In the genomic region with DNA sequence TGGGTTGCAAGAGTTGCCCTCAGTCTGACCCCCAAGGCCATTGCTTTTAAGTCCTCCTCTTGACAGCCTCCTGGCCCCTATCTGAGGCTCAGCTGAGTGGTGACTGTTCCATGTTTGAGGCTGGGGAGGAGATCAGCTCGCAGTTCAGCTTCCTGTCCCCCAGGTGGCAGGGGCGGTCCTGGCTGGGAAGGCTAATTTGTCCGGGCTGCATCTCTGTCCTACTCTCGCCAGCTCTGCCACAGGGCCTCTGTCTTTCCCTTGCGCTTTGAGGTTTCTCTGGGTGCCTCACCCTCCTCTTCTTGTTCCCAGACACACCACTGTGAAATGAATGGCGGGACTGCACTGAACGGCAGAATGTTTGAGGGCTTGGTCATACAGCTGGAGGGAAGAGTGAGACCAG, we compare ENCODE assay signal across 9 cellular contexts.
A peak's percentile ranks its signal among the peaks of the same experiment; 100 is the strongest.
DNase-seq lines count a peak whose midpoint lies in the region; ATAC-seq, FAIRE-seq and TF ChIP-seq lines count a peak whose summit lies in the region.
"Had no signal": no experiment of that assay in that cellular context is flagged by ENCODE, and none has a peak within 500 bp of the region (broad histone marks: within the 10 kb centered on the region; RNA-seq: fewer than 3 reads in every experiment).

No MANE protein-coding gene starts in this region.

- CTCF ChIA-PET in PC-3 (lab: Charles Lee) (no interaction called here), T-cell (lab: Charles Lee) (interaction anchor here in 1 of 2 donors (0.6 kb wide), 1 partner anchor 155 kb away, joined by 3 read pairs; no protein-coding TSS in a partner anchor)

- H3K36me3 ChIP-seq in PC-3 (ENCODE audit: low read depth, low read length) (no peaks in the 10 kb centered on the region), thoracic aorta (no peaks in the 10 kb centered on the region), kidney (ENCODE audit: control insufficient read depth in 1 of 2, insufficient read depth in 2 of 2, low read length in 2 of 2) (no peaks in the 10 kb centered on the region)

- intact Hi-C loops in PC-3 (cut with micrococcal nuclease), result loop anchor here (5.0 kb wide), 1 partner anchor 598 kb away; no protein-coding TSS in a partner anchor
- intact Hi-C loops in kidney (cut with DNase I), result no loop called here

- no peaks in the 10 kb centered on the region for H3K79me2 ChIP-seq in PC-3 (ENCODE audit: low read length)

- H3K4me3 Mint-ChIP-seq in T-cell, result no peak overlapping the region
- H3K4me3 Mint-ChIP-seq: T-helper 1 cell treated with Interleukin-12 subunit alpha and Interleukin-12 subunit beta and Interleukin-4 antibody, amounts not matched to agents 30 μg/mL and 1 μg/mL, for 36 hours had no signal

- no peak overlapping the region for H3K27ac Mint-ChIP-seq in T-cell
- H3K27ac Mint-ChIP-seq: T-helper 1 cell treated with Interleukin-12 subunit alpha and Interleukin-12 subunit beta and Interleukin-4 antibody, amounts not matched to agents 30 μg/mL and 1 μg/mL, for 36 hours had no signal

- H3K27me3 Mint-ChIP-seq in T-cell, result peaks cover 6 to 10% of the 10 kb centered on the region in 2 donors

- H3K4me2 ChIP-seq in PC-3 (ENCODE audit: low read length), result no peak overlapping the region

- no peaks in the 10 kb centered on the region for H3K9me2 ChIP-seq in PC-3 (replicated peaks; ENCODE audit: low read length)

- H3K4me1 ChIP-seq in PC-3 (ENCODE audit: insufficient read depth, low read length) (no peaks in the 10 kb centered on the region), thoracic aorta (ENCODE audit: control insufficient read depth in 1 of 2, low read depth in 2 of 2) (no peaks in the 10 kb centered on the region), kidney (ENCODE audit: control insufficient read depth in 1 of 2, insufficient read depth in 1 of 2, low read depth in 1 of 2, low read length in 2 of 2) (no peaks in the 10 kb centered on the region)

- DNase-seq in DMS 273 treated with DMSO at 0.1 percent for 48 hours (lab: John Stamatoyannopoulos, UW), result peak; percentile 39
- DNase-seq in HT1080 (ENCODE audit: low read depth), result peak; percentile 33
- DNase-seq in PC-3, result peak; percentile 53
- DNase-seq in fibroblast of mammary gland (ENCODE audit: low read depth), result peak; percentile 30
- DNase-seq in thoracic aorta (ENCODE audit: low spot score), result no peak
- no peak for DNase-seq in T-cell
- no peak for DNase-seq in kidney

- no peaks in the 10 kb centered on the region for H3K9me3 ChIP-seq in PC-3 (ENCODE audit: low read length)
- no peaks in the 10 kb centered on the region for H3K9me3 ChIP-seq in thoracic aorta
- no peaks in the 10 kb centered on the region for H3K9me3 ChIP-seq in kidney (ENCODE audit: control insufficient read depth in 1 of 2, low read length in 2 of 2)

- no peaks in the 10 kb centered on the region for H3K36me3 Mint-ChIP-seq in T-cell

- H3K27me3 ChIP-seq in PC-3 (ENCODE audit: low read length) (peaks cover 25% of the 10 kb centered on the region), thoracic aorta (replicated peaks; ENCODE audit: insufficient read depth) (no peaks in the 10 kb centered on the region)

- H3F3A ChIP-seq in PC-3 (ENCODE audit: low read length, unreplicated experiment), result no peaks in the 10 kb centered on the region

- H3K27ac ChIP-seq in PC-3 (ENCODE audit: low read length) (no peak overlapping the region), thoracic aorta (no peak overlapping the region), kidney (ENCODE audit: low read depth in 2 of 2, low read length in 2 of 2) (no peak overlapping the region)

- H3K4me1 Mint-ChIP-seq in T-cell, result no peaks in the 10 kb centered on the region

- H4K20me1 ChIP-seq in PC-3 (ENCODE audit: low read length), result no peaks in the 10 kb centered on the region

- POLR2A ChIA-PET in PC-3 (lab: Charles Lee; ENCODE audit: unreplicated experiment) (no interaction called here), T-cell (lab: Charles Lee) (no interaction called here)

- H3K4me3 ChIP-seq in PC-3 (ENCODE audit: low read length), result no peak overlapping the region
- H3K4me3 ChIP-seq in fibroblast of mammary gland (ENCODE audit: control insufficient read depth, low read depth, low read length), result no peak overlapping the region
- H3K4me3 ChIP-seq in thoracic aorta, result no peak overlapping the region
- no peak overlapping the region for H3K4me3 ChIP-seq in kidney (ENCODE audit: low read length in 2 of 2)

- H3K9me3 Mint-ChIP-seq in T-cell, result no peaks in the 10 kb centered on the region
- H3K9me3 Mint-ChIP-seq: T-helper 1 cell treated with Interleukin-12 subunit alpha and Interleukin-12 subunit beta and Interleukin-4 antibody, amounts not matched to agents 30 μg/mL and 1 μg/mL, for 36 hours had no signal

- H2AFZ ChIP-seq in PC-3 (ENCODE audit: low read length), result no peak overlapping the region

- no peak for FAIRE-seq in kidney (lab: Jason Lieb, UNC)

- TF ChIP-seq CTCF in PC-3 (conservative IDR thresholded peaks at IDR 0.05; ENCODE audit: low read depth, low read length) (peak; percentile 59), fibroblast of mammary gland (conservative IDR thresholded peaks at IDR 0.05; ENCODE audit: control insufficient read depth, insufficient read depth, low read depth, low read length) (peak; percentile 44), thoracic aorta (IDR thresholded peaks at IDR 0.05) (peak; percentile 29), kidney (IDR thresholded peaks at IDR 0.05; ENCODE audit: borderline replicate concordance, extremely low read depth, insufficient read depth) (no peak)

- ATAC-seq in PC-3, result peak; percentile 46; the same call in 1 of the 2 replicates
- ATAC-seq in thoracic aorta (ENCODE audit: insufficient number of reproducible peaks, low FRiP score, low read depth), result no peak
- ATAC-seq in GM21515 (IDR thresholded peaks at IDR 0.05; ENCODE audit: unreplicated experiment), result no peak
- ATAC-seq in T-cell (replicated peaks in 1 of 4), result no peak

- BruUV-seq in PC-3 (replicated peaks; lab: Mats Ljungman, UMichigan), result no TSS peak

- no peak overlapping the region for H3K9ac ChIP-seq in PC-3 (ENCODE audit: low read length)
- H3K9ac ChIP-seq in kidney (ENCODE audit: low read length in 2 of 2), result no peak overlapping the region

Comparison
In these comparisons a context has a peak if more than half of its experiments do, and no peak if none do; other contexts are left out.
1. DNase-seq: peak in DMS 273 treated with DMSO at 0.1 percent for 48 hours (single experiment), HT1080 (single experiment), PC-3 (single experiment) and fibroblast of mammary gland (single experiment); none in thoracic aorta (single experiment), T-cell (0 of 34) and kidney (single experiment).